In genomic region chr6:170114187-170114945, GRCh38 we compare ENCODE assay signal across 33 cellular contexts.
DNase-seq lines count a peak whose midpoint lies in the region; ATAC-seq and TF ChIP-seq lines count a peak whose summit lies in the region.
"Had no signal": no experiment of that assay in that cellular context is flagged by ENCODE, and none has a peak within 500 bp of the region (broad histone marks: within the 10 kb centered on the region; RNA-seq: fewer than 3 reads in every experiment).

No MANE protein-coding gene starts in this region.

- H3K4me2 ChIP-seq in SK-N-SH: no peak overlapping the region
- H3K4me2 ChIP-seq: hepatocyte had no signal

- no peak overlapping the region for H3K9ac ChIP-seq in SK-N-SH

- H3K27ac ChIP-seq in SK-N-SH (ENCODE audit: low read depth in 2 of 2, low read length in 1 of 2) (no peak overlapping the region), heart left ventricle (no peak overlapping the region), ovary (no peak overlapping the region), upper lobe of right lung (no peak overlapping the region)
- H3K27ac ChIP-seq: 22Rv1, esophagus squamous epithelium, pancreas, right atrium auricular region had no signal

- no peak overlapping the region for H2AFZ ChIP-seq in SK-N-SH (ENCODE audit: low read depth)
- H2AFZ ChIP-seq: hepatocyte had no signal

- H3K36me3 ChIP-seq in SK-N-SH (replicated peaks in 1 of 2; ENCODE audit: control insufficient read depth in 1 of 2, insufficient read depth in 2 of 2, low read length in 1 of 2): no peaks in the 10 kb centered on the region
- H3K36me3 ChIP-seq in heart left ventricle: no peaks in the 10 kb centered on the region
- no peaks in the 10 kb centered on the region for H3K36me3 ChIP-seq in ovary
- H3K36me3 ChIP-seq in upper lobe of right lung: no peaks in the 10 kb centered on the region
- H3K36me3 ChIP-seq: esophagus squamous epithelium, pancreas, right atrium auricular region, vagina had no signal

- no peaks in the 10 kb centered on the region for H3F3A ChIP-seq in SK-N-SH (replicated peaks; ENCODE audit: insufficient read depth)

- WGBS in SK-N-SH (ENCODE audit: low lambda C conversion rate): 43% methylated on average over 9 of the region's 9 CpGs
- WGBS in heart left ventricle, 4 donors: 90 to 93% (median 92%) methylated on average over 9 of the region's 9 CpGs
- 88 to 93% (median 92%) methylated on average over 9 of the region's 9 CpGs for WGBS in ovary, 3 donors

- H3K4me1 ChIP-seq in SK-N-SH (ENCODE audit: control insufficient read depth in 1 of 2, insufficient read depth in 2 of 2, low read depth in 1 of 2, low read length in 1 of 2) (peaks cover 0 to 7% of the 10 kb centered on the region in 2 experiments; a peak in 1 of 4 replicates), heart left ventricle (no peaks in the 10 kb centered on the region), ovary (ENCODE audit: insufficient read depth) (peaks cover 3% of the 10 kb centered on the region), upper lobe of right lung (no peaks in the 10 kb centered on the region)
- H3K4me1 ChIP-seq: pancreas, right atrium auricular region had no signal

- ATAC-seq in SK-N-SH treated with all-trans-retinoic acid at 6 μM for 48 hours (no peak), heart left ventricle (no peak), Right ventricle myocardium inferior (no peak), upper lobe of right lung (no peak)
- ATAC-seq: activated T-cell treated with anti-CD3 and anti-CD28 coated beads, Interleukin-2, amount 50 U/mL, for 4 hours; naive thymus-derived CD8-positive, alpha-beta T cell; Panc1; pancreas; stimulated activated effector memory CD8-positive, alpha-beta T cell treated with anti-CD3 and anti-CD28 coated beads, Interleukin-12 subunit alpha, Interleukin-12 subunit beta, amount 100 ng/mL, for 72 hours had no signal

- CTCF ChIA-PET in SK-N-SH (lab: Yijun Ruan, JAX): interaction anchor here (0.9 kb wide), 1 partner anchor 13 kb away, joined by 3 read pairs; no protein-coding TSS in a partner anchor

- TF ChIP-seq CTCF in SK-N-SH (IDR thresholded peaks at IDR 0.05) (no peak), heart left ventricle (IDR thresholded peaks at IDR 0.05) (no peak), ovary (IDR thresholded peaks at IDR 0.05) (no peak), upper lobe of right lung (IDR thresholded peaks at IDR 0.05) (no peak)

- H3K9me3 ChIP-seq in SK-N-SH (no peaks in the 10 kb centered on the region), heart left ventricle (peaks cover 0 to 10% (median 0%) of the 10 kb centered on the region in 12 donors), ovary (no peaks in the 10 kb centered on the region), upper lobe of right lung (peaks cover 1% of the 10 kb centered on the region)
- H3K9me3 ChIP-seq: pancreas, vagina had no signal

- no peak for TF ChIP-seq RAD21 in SK-N-SH (IDR thresholded peaks at IDR 0.05; ENCODE audit: low read length)

- no peak for TF ChIP-seq EP300 in SK-N-SH (IDR thresholded peaks at IDR 0.05; ENCODE audit: borderline replicate concordance in 1 of 2, low read depth in 1 of 2, low read length in 1 of 2)
- TF ChIP-seq EP300 in ovary (IDR thresholded peaks at IDR 0.05): no peak

- intact Hi-C loops in heart left ventricle (cut with DNase I): no loop called here
- intact Hi-C loops in Right ventricle myocardium inferior (cut with DNase I): no loop called here
- intact Hi-C loops in ovary (cut with DNase I): loop anchor here in 1 of 4 donors (10.0 kb wide), 1 partner anchor 260 kb away; no protein-coding TSS in a partner anchor
- intact Hi-C loops in upper lobe of right lung (cut with DNase I): no loop called here

- peak; percentile 6 for DNase-seq in SK-N-SH
- peak in 4 of 5 donors; percentile 3 to 15 (median 11) for DNase-seq in heart left ventricle
- DNase-seq in Right ventricle myocardium inferior (ENCODE audit: missing footprints): no peak
- peak in 4 of 5 donors; percentile 7 to 37 (median 11) for DNase-seq in ovary
- peak; percentile 32 for DNase-seq in upper lobe of right lung
- no peak for DNase-seq in GF-D8 (lab: John Stamatoyannopoulos, UW)
- no peak for DNase-seq in NCI-H1436 treated with DMSO at 0.1 percent for 48 hours (lab: John Stamatoyannopoulos, UW)
- DNase-seq: activated B cell treated with CpG ODN at 0.5 μM for 24 hours; activated naive CD8-positive, alpha-beta T cell treated with anti-CD3 and anti-CD28 coated beads, Interleukin-2, amount 10 ng/mL, durations not matched to agents 7 days and 5 days; activated T-cell treated with anti-CD3 and anti-CD28 coated beads, Interleukin-2, amount 50 U/mL, for 4 hours; Calu3; caudate nucleus; dermis blood vessel endothelial cell; DND-41; esophagus squamous epithelium; foreskin melanocyte; NCI-H1092; NCI-H187 treated with DMSO at 0.1 percent for 48 hours; NCI-H526; SHP77 treated with DMSO at 0.1 percent for 48 hours; stimulated activated CD4-positive, alpha-beta T cell treated with anti-CD3 and anti-CD28 coated beads, Interleukin-12 subunit alpha, Interleukin-12 subunit beta, amount 100 ng/mL, for 4 hours; stimulated activated CD4-positive, alpha-beta T cell treated with anti-CD3 and anti-CD28 coated beads, Interleukin-4, amount 100 ng/mL, for 1 hour; substantia nigra; SW 1271 had no signal

- TF ChIP-seq POLR2A in heart left ventricle (IDR thresholded peaks at IDR 0.05) (no peak), ovary (IDR thresholded peaks at IDR 0.05) (no peak)

- H4K20me1 ChIP-seq in SK-N-SH (ENCODE audit: insufficient read depth): no peaks in the 10 kb centered on the region

- H3K4me3 ChIP-seq in SK-N-SH (ENCODE audit: low read depth in 2 of 2, low read length in 1 of 2): no peak overlapping the region
- no peak overlapping the region for H3K4me3 ChIP-seq in heart left ventricle
- no peak overlapping the region for H3K4me3 ChIP-seq in ovary
- no peak overlapping the region for H3K4me3 ChIP-seq in upper lobe of right lung
- H3K4me3 ChIP-seq: esophagus squamous epithelium, hepatocyte, pancreas, right atrium auricular region, vagina had no signal

- H3K27me3 ChIP-seq in SK-N-SH (ENCODE audit: insufficient read depth) (no peaks in the 10 kb centered on the region), heart left ventricle (no peaks in the 10 kb centered on the region), ovary (no peaks in the 10 kb centered on the region), upper lobe of right lung (no peaks in the 10 kb centered on the region)
- H3K27me3 ChIP-seq: hepatocyte, pancreas, right atrium auricular region, vagina had no signal

- H3K79me2 ChIP-seq in SK-N-SH (ENCODE audit: insufficient read depth): no peaks in the 10 kb centered on the region
- H3K79me2 ChIP-seq: hepatocyte had no signal

- H3K9me2 ChIP-seq in SK-N-SH: no peaks in the 10 kb centered on the region

- POLR2A ChIA-PET in SK-N-SH (lab: Yijun Ruan, JAX): no interaction called here

TF ChIP-seq in SK-N-SH, 30 proteins besides CTCF, POLR2A, EP300 and RAD21 (continues in another document):
- TF ChIP-seq MAX (IDR thresholded peaks at IDR 0.05; ENCODE audit: low read depth): no peak
- TF ChIP-seq CHD2 (IDR thresholded peaks at IDR 0.05; ENCODE audit: low read length, partially characterized antibody): no peak
- TF ChIP-seq MXI1 (IDR thresholded peaks at IDR 0.05; ENCODE audit: low read depth, low read length): no peak
- TF ChIP-seq USF1 (IDR thresholded peaks at IDR 0.05; ENCODE audit: borderline replicate concordance, low read depth): no peak
- TF ChIP-seq TEAD4 (IDR thresholded peaks at IDR 0.05; ENCODE audit: borderline replicate concordance, insufficient read depth): no peak
- TF ChIP-seq ELF1 (IDR thresholded peaks at IDR 0.05): no peak

TF ChIP-seq in SK-N-SH treated with all-trans-retinoic acid at 6 μM for 48 hours, 23 proteins besides CTCF, POLR2A, EP300 and RAD21:
- TF ChIP-seq OSR1 (CRISPR knock-in tag; IDR thresholded peaks at IDR 0.05): no peak

Comparison
In these comparisons a context has a peak if more than half of its experiments do, and no peak if none do; other contexts are left out.
1. DNase-seq: peak in SK-N-SH (single experiment), heart left ventricle (4 of 5), ovary (4 of 5) and upper lobe of right lung (single experiment); none in Right ventricle myocardium inferior (single experiment), GF-D8 (single experiment) and NCI-H1436 treated with DMSO at 0.1 percent for 48 hours (single experiment).